ENCODE assay signal across 28 cellular contexts in genomic region chr21:39007985-39008384, GRCh38.
DNase-seq lines count a peak whose midpoint lies in the region; ATAC-seq, FAIRE-seq and TF ChIP-seq lines count a peak whose summit lies in the region.
"Had no signal": no experiment of that assay in that cellular context is flagged by ENCODE, and none has a peak within 500 bp of the region (broad histone marks: within the 10 kb centered on the region; RNA-seq: fewer than 3 reads in every experiment).

No MANE protein-coding gene starts in this region.

- 80% methylated on average over 2 of the region's 2 CpGs for WGBS in HepG2 (ENCODE audit: low lambda C conversion rate)
- 100% methylated on average over 1 of the region's 2 CpGs for WGBS in right lobe of liver (ENCODE audit: insufficient coverage, low coverage, low lambda C conversion rate, missing lambda C conversion rate)
- 88 to 98% (median 90%) methylated on average over 2 of the region's 2 CpGs for WGBS in stomach, 5 donors
- WGBS in pancreas, 2 donors: 55 to 65% methylated on average over 2 of the region's 2 CpGs
- 65 to 86% (median 80%) methylated on average over 2 of the region's 2 CpGs for WGBS in adrenal gland, 4 donors

- intact Hi-C loops in HepG2 (cut with micrococcal nuclease; ENCODE audit: unreplicated experiment): no loop called here
- intact Hi-C loops in right lobe of liver (cut with DNase I): no loop called here
- intact Hi-C loops in stomach (cut with DNase I; ENCODE audit: low total_unique reads): no loop called here
- intact Hi-C loops in pancreas (cut with DNase I): no loop called here
- intact Hi-C loops in adrenal gland (cut with DNase I): loop anchor here in 1 of 2 donors (10.0 kb wide), 1 partner anchor 203 kb away; the partner anchor contains the start of gene ETS2

- no peak overlapping the region for H2AFZ ChIP-seq in HepG2 (ENCODE audit: low read length)

- H3K79me2 ChIP-seq in HepG2 (ENCODE audit: insufficient read depth, low read length): no peaks in the 10 kb centered on the region

- no peak overlapping the region for H3K9ac ChIP-seq in HepG2 (ENCODE audit: insufficient read depth, low read depth, low read length)

- in situ Hi-C loops in HepG2 (cut with HindIII; ENCODE audit: extremely low pct_ligation_motif_present, low pct_unique_long_range_greater_than_20kb): no loop called here

- TF ChIP-seq EP300 in HepG2 (IDR thresholded peaks at IDR 0.05; ENCODE audit: low read depth in 2 of 2, low read length in 2 of 2) (no peak), HepG2 (CRISPR knock-in tag; IDR thresholded peaks at IDR 0.05; ENCODE audit: borderline replicate concordance) (no peak), stomach (IDR thresholded peaks at IDR 0.05) (no peak)

- no peaks in the 10 kb centered on the region for H3K36me3 ChIP-seq in HepG2 (replicated peaks in 1 of 2; ENCODE audit: control insufficient read depth in 1 of 2, insufficient read depth in 2 of 2, low read length in 2 of 2)
- H3K36me3 ChIP-seq in right lobe of liver: no peaks in the 10 kb centered on the region
- no peaks in the 10 kb centered on the region for H3K36me3 ChIP-seq in stomach
- H3K36me3 ChIP-seq in pancreas: no peaks in the 10 kb centered on the region
- no peaks in the 10 kb centered on the region for H3K36me3 ChIP-seq in adrenal gland (replicated peaks in 1 of 2)

- H3K4me1 ChIP-seq in HepG2 (ENCODE audit: insufficient read depth, low read length) (peaks cover 48% of the 10 kb centered on the region), right lobe of liver (peaks cover 0 to 11% (median 0%) of the 10 kb centered on the region in 4 donors), stomach (peaks cover 20 to 39% (median 32%) of the 10 kb centered on the region in 4 donors), pancreas (peaks cover 0 to 8% (median 0%) of the 10 kb centered on the region in 3 donors), adrenal gland (replicated peaks in 1 of 2) (peaks cover 13 to 34% of the 10 kb centered on the region in 2 donors)

- no peaks in the 10 kb centered on the region for H3K27me3 ChIP-seq in HepG2 (ENCODE audit: control insufficient read depth in 1 of 2, insufficient read depth in 2 of 2, low read length in 2 of 2)
- no peaks in the 10 kb centered on the region for H3K27me3 ChIP-seq in right lobe of liver
- no peaks in the 10 kb centered on the region for H3K27me3 ChIP-seq in layer of hippocampus (ENCODE audit: control insufficient read depth, insufficient read depth, low read length)
- no peaks in the 10 kb centered on the region for H3K27me3 ChIP-seq in stomach
- H3K27me3 ChIP-seq in pancreas: no peaks in the 10 kb centered on the region
- H3K27me3 ChIP-seq in adrenal gland: no peaks in the 10 kb centered on the region

- no peak for TF ChIP-seq POLR2A in HepG2 (IDR thresholded peaks at IDR 0.05; ENCODE audit: insufficient read depth in 1 of 2, low read depth in 2 of 2, low read length in 2 of 2)
- TF ChIP-seq POLR2A in right lobe of liver (IDR thresholded peaks at IDR 0.05): no peak
- TF ChIP-seq POLR2A in stomach (IDR thresholded peaks at IDR 0.05): no peak
- no peak for TF ChIP-seq POLR2A in adrenal gland (IDR thresholded peaks at IDR 0.05)

- POLR2A ChIA-PET in HepG2 (lab: Yijun Ruan, JAX): no interaction called here

- no peaks in the 10 kb centered on the region for H3K9me3 ChIP-seq in HepG2 (ENCODE audit: low read length)
- H3K9me3 ChIP-seq in right lobe of liver: no peaks in the 10 kb centered on the region
- H3K9me3 ChIP-seq in stomach: no peaks in the 10 kb centered on the region
- no peaks in the 10 kb centered on the region for H3K9me3 ChIP-seq in pancreas
- H3K9me3 ChIP-seq in adrenal gland (replicated peaks in 1 of 3): no peaks in the 10 kb centered on the region

- TF ChIP-seq RAD21 in HepG2 (CRISPR knock-in tag; IDR thresholded peaks at IDR 0.05): no peak

- TF ChIP-seq CTCF in HepG2 (CRISPR knock-in tag; IDR thresholded peaks at IDR 0.05) (no peak), right lobe of liver (IDR thresholded peaks at IDR 0.05) (no peak), stomach (IDR thresholded peaks at IDR 0.05) (no peak), pancreas (IDR thresholded peaks at IDR 0.05) (no peak), adrenal gland (IDR thresholded peaks at IDR 0.05) (no peak)

- H4K20me1 ChIP-seq in HepG2 (ENCODE audit: insufficient read depth, low read length): no peaks in the 10 kb centered on the region

- ATAC-seq in HepG2: no peak
- no peak for ATAC-seq in right lobe of liver
- no peak for ATAC-seq in pancreas
- ATAC-seq: effector memory CD8-positive, alpha-beta T cell; natural killer cell; PC-3 had no signal

- CTCF ChIA-PET in HepG2 (lab: Yijun Ruan, JAX; ENCODE audit: low intra/inter-chr PET ratio, low total read pairs): no interaction called here

- DNase-seq in HepG2 (ENCODE audit: low spot score) (no peak), right lobe of liver (no peak), stomach (no peak), frontal cortex (ENCODE audit: low spot score in 2 of 2) (no peak), pancreas (no peak), adrenal gland (no peak)
- DNase-seq: activated CD4-positive, alpha-beta T cell treated with anti-CD3 and anti-CD28 coated beads for 4 hours; activated CD8-positive, alpha-beta memory T cell treated with anti-CD3 and anti-CD28 coated beads for 24 hours; activated gamma-delta T cell; C1 segment of cervical spinal cord; COR-L47; effector memory CD8-positive, alpha-beta T cell; erythroblast; left colon; natural killer cell; NCI-H1092 treated with DMSO at 0.1 percent for 48 hours; NCI-H187 treated with DMSO at 0.1 percent for 48 hours; NCI-H526; NK-92 treated with Interleukin-12 subunit alpha and Interleukin-12 subunit beta, amount 100 ng/mL, for 24 hours; SHP77 treated with DMSO at 0.1 percent for 48 hours; stimulated activated CD4-positive, alpha-beta T cell treated with anti-CD3 and anti-CD28 coated beads, Interleukin-12 subunit alpha, Interleukin-12 subunit beta, amount 100 ng/mL, for 4 hours; stimulated activated CD4-positive, alpha-beta T cell treated with anti-CD3 and anti-CD28 coated beads, Interleukin-4, amount 100 ng/mL, for 1 hour had no signal

- no TSS peak for BruUV-seq in HepG2 (replicated peaks; lab: Mats Ljungman, UMichigan)

- H3K27ac ChIP-seq in HepG2 (ENCODE audit: extremely low read length, insufficient read depth, low read length): no peak overlapping the region
- no peak overlapping the region for H3K27ac ChIP-seq in right lobe of liver
- peak overlapping the region; percentile 15 for H3K27ac ChIP-seq in layer of hippocampus (ENCODE audit: low read depth, low read length)
- H3K27ac ChIP-seq in stomach: peak overlapping the region in 3 of 5 donors; percentile 9 to 89 (median 42)
- H3K27ac ChIP-seq in pancreas: no peak overlapping the region
- peak overlapping the region in 1 of 5 donors; percentile 90 for H3K27ac ChIP-seq in adrenal gland
- H3K27ac ChIP-seq: HL-60, VCaP had no signal

- FAIRE-seq in HepG2 (lab: Jason Lieb, UNC) (no peak), frontal cortex (lab: Jason Lieb, UNC) (no peak), pancreas (lab: Jason Lieb, UNC) (no peak)
- FAIRE-seq: colon, G401.6 had no signal

- no peak overlapping the region for H3K4me2 ChIP-seq in HepG2 (ENCODE audit: low read depth, low read length)

- H3K4me3 ChIP-seq in HepG2 (replicated peaks in 1 of 3; ENCODE audit: insufficient read depth in 1 of 3, low read depth in 2 of 3, low read length in 3 of 3) (no peak overlapping the region), right lobe of liver (no peak overlapping the region), stomach (no peak overlapping the region), pancreas (no peak overlapping the region), adrenal gland (no peak overlapping the region)

TF ChIP-seq in HepG2, 621 proteins besides CTCF, POLR2A, EP300 and RAD21:
- TF ChIP-seq TIGD3 (CRISPR knock-in tag; IDR thresholded peaks at IDR 0.05; ENCODE audit: borderline replicate concordance): no peak
- TF ChIP-seq RCOR2 (CRISPR knock-in tag; IDR thresholded peaks at IDR 0.05): no peak
- no peak for TF ChIP-seq TCF12 (IDR thresholded peaks at IDR 0.05)
- TF ChIP-seq TCF12 (CRISPR knock-in tag; IDR thresholded peaks at IDR 0.05): no peak
- peak; percentile 26; the same call in 1 of the 2 replicates for TF ChIP-seq ZNF768 (CRISPR knock-in tag; IDR thresholded peaks at IDR 0.05)
- no peak for TF ChIP-seq ZGPAT (CRISPR knock-in tag; IDR thresholded peaks at IDR 0.05)
- TF ChIP-seq SP1 (IDR thresholded peaks at IDR 0.05): no peak
- TF ChIP-seq SP1 (CRISPR knock-in tag; IDR thresholded peaks at IDR 0.05): no peak

Comparison
In these comparisons a context has a peak if more than half of its experiments do, and no peak if none do; other contexts are left out.
1. H3K27ac ChIP-seq: peak in layer of hippocampus (single experiment) and stomach (3 of 5); none in HepG2 (single experiment), right lobe of liver (0 of 3) and pancreas (0 of 4).